ENCODE assay signal across 1 cellular context in genomic region chr11:69911310-69912160, GRCh38.
TF ChIP-seq lines count a peak whose summit lies in the region.

No MANE protein-coding gene starts in this region.

TF ChIP-seq in K562, 482 proteins besides CTCF, POLR2A, EP300 and RAD21 (continued from another document):
- TF ChIP-seq, protein P1, sequence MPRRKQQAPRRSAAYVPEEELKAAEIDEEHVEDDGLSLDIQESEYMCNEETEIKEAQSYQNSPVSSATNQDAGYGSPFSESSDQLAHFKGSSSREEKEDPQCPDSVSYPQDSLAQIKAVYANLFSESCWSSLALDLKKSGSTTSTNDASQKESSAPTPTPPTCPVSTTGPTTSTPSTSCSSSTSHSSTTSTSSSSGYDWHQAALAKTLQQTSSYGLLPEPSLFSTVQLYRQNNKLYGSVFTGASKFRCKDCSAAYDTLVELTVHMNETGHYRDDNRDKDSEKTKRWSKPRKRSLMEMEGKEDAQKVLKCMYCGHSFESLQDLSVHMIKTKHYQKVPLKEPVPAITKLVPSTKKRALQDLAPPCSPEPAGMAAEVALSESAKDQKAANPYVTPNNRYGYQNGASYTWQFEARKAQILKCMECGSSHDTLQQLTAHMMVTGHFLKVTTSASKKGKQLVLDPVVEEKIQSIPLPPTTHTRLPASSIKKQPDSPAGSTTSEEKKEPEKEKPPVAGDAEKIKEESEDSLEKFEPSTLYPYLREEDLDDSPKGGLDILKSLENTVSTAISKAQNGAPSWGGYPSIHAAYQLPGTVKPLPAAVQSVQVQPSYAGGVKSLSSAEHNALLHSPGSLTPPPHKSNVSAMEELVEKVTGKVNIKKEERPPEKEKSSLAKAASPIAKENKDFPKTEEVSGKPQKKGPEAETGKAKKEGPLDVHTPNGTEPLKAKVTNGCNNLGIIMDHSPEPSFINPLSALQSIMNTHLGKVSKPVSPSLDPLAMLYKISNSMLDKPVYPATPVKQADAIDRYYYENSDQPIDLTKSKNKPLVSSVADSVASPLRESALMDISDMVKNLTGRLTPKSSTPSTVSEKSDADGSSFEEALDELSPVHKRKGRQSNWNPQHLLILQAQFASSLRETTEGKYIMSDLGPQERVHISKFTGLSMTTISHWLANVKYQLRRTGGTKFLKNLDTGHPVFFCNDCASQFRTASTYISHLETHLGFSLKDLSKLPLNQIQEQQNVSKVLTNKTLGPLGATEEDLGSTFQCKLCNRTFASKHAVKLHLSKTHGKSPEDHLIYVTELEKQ (CRISPR knock-in tag; IDR thresholded peaks at IDR 0.05) = no peak
